In the genomic region with DNA sequence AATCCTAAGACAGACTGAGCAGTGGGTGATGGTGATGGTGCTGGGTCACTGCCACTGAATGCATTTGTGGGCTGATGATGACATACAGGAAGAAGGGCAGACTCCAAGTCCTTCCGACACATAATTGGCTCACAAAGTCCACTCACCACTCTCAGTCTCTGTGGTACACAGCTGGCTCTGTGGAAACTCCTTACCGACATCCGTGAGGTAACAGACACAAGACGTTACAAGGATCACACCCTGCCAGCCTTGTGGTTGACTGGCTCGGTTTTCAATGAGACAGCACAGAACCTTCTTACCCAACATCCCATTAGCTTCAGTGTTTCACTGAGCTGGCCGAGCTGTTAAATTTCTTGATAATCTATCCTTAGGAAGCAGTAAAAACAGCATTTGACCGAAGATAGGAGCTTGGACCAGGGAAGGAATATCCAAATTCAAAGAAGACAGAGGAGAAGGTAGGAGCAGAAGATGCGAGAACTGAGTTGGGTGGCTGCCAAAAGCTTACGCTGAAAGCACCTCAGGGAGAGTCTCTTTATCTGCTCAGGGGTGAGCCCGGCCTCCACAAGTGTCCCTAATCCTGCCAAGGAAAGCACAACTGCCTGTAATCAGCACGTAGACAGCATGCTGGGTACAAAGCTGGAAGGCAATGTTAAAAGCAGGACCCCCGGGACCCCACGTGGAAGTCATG, we compare ENCODE assay signal across 8 cellular contexts. TPM values are rescaled to one million over a fixed set of nuclear protein-coding genes. Genes with fewer than 3 reads are reported as not detected.
A peak's percentile ranks its signal among the peaks of the same experiment; 100 is the strongest.
DNase-seq lines count a peak whose midpoint lies in the region; ATAC-seq and TF ChIP-seq lines count a peak whose summit lies in the region.

No MANE protein-coding gene starts in this region.

- H3K27ac ChIP-seq in right cardiac atrium (ENCODE audit: low read length), result peak overlapping the region; percentile 94
- no peak overlapping the region for H3K27ac ChIP-seq in endodermal cell (ENCODE audit: low read depth, low read length)

- H3K9me3 ChIP-seq in right cardiac atrium (ENCODE audit: control insufficient read depth, low read length) (no peaks in the 10 kb centered on the region), endodermal cell (ENCODE audit: control insufficient read depth, low read length) (no peaks in the 10 kb centered on the region)

- peaks cover 2% of the 10 kb centered on the region for H3K36me3 Mint-ChIP-seq in activated naive CD8-positive, alpha-beta T cell
- peaks cover 72% of the 10 kb centered on the region for H3K36me3 Mint-ChIP-seq in stimulated activated memory B cell treated with anti-CD40 and anti-IgM and Interleukin-4, amounts not matched to agents 10 μg/mL and 1 μg/mL and 100 μg/mL, for 72 hours
- peaks cover 50% of the 10 kb centered on the region for H3K36me3 Mint-ChIP-seq in endodermal cell (ENCODE audit: low read depth)

- peaks cover 5% of the 10 kb centered on the region for H3K4me1 ChIP-seq in right cardiac atrium (ENCODE audit: control insufficient read depth, insufficient read depth, low read length)
- peaks cover 4% of the 10 kb centered on the region for H3K4me1 ChIP-seq in endodermal cell (ENCODE audit: control insufficient read depth, insufficient read depth, low read length)

- no peak for TF ChIP-seq CTCF in endodermal cell (conservative IDR thresholded peaks at IDR 0.05)
- no peak for TF ChIP-seq CTCF in GM10266 (IDR thresholded peaks at IDR 0.05; ENCODE audit: control insufficient read depth, insufficient read depth, low read depth, missing control alignments)

- intact Hi-C loops in right cardiac atrium (cut with DNase I), result loop anchor here in 2 of 4 donors (5.0 to 10.0 kb wide), 3 partner anchors 34 to 161 kb away; no protein-coding TSS in a partner anchor

- no peaks in the 10 kb centered on the region for H3K9me3 Mint-ChIP-seq in activated naive CD8-positive, alpha-beta T cell (ENCODE audit: low read depth)
- H3K9me3 Mint-ChIP-seq in stimulated activated memory B cell treated with anti-CD40 and anti-IgM and Interleukin-4, amounts not matched to agents 10 μg/mL and 1 μg/mL and 100 μg/mL, for 72 hours, result no peaks in the 10 kb centered on the region
- no peaks in the 10 kb centered on the region for H3K9me3 Mint-ChIP-seq in endodermal cell

- H3K4me1 Mint-ChIP-seq in activated naive CD8-positive, alpha-beta T cell (ENCODE audit: low read depth), result peaks cover 48% of the 10 kb centered on the region
- peaks cover 36% of the 10 kb centered on the region for H3K4me1 Mint-ChIP-seq in stimulated activated memory B cell treated with anti-CD40 and anti-IgM and Interleukin-4, amounts not matched to agents 10 μg/mL and 1 μg/mL and 100 μg/mL, for 72 hours
- peaks cover 2% of the 10 kb centered on the region for H3K4me1 Mint-ChIP-seq in endodermal cell

- H3K27me3 Mint-ChIP-seq in activated naive CD8-positive, alpha-beta T cell, result no peaks in the 10 kb centered on the region
- H3K27me3 Mint-ChIP-seq in stimulated activated memory B cell treated with anti-CD40 and anti-IgM and Interleukin-4, amounts not matched to agents 10 μg/mL and 1 μg/mL and 100 μg/mL, for 72 hours, result no peaks in the 10 kb centered on the region
- no peaks in the 10 kb centered on the region for H3K27me3 Mint-ChIP-seq in endodermal cell (ENCODE audit: insufficient read depth)

- H3K4me3 ChIP-seq in right cardiac atrium (ENCODE audit: low read length) (no peak overlapping the region), endodermal cell (ENCODE audit: low read length) (no peak overlapping the region)

- H3K27ac Mint-ChIP-seq in activated naive CD8-positive, alpha-beta T cell, result peak overlapping the region; percentile 93
- H3K27ac Mint-ChIP-seq in stimulated activated memory B cell treated with anti-CD40 and anti-IgM and Interleukin-4, amounts not matched to agents 10 μg/mL and 1 μg/mL and 100 μg/mL, for 72 hours, result peak overlapping the region; percentile 80
- H3K27ac Mint-ChIP-seq in endodermal cell, result no peak overlapping the region

- no peak overlapping the region for H3K9ac ChIP-seq in endodermal cell (ENCODE audit: extremely low read depth, low read length, poor library complexity, severe bottlenecking)

- peak; percentile 84 for DNase-seq in CD1c-positive myeloid dendritic cell (ENCODE audit: extremely low spot score)
- peak; percentile 99 for DNase-seq in NOMO-1 treated with DMSO at 0.1 percent for 48 hours (lab: John Stamatoyannopoulos, UW; ENCODE audit: unreplicated experiment)
- peak in 2 of 3 donors; percentile 76 to 77 for DNase-seq in right cardiac atrium
- DNase-seq in endodermal cell, result no peak
- no peak for DNase-seq in GM10266 (ENCODE audit: extremely low spot score)

- H3K36me3 ChIP-seq in endodermal cell (ENCODE audit: control insufficient read depth, insufficient read depth, low read length), result peaks cover 73% of the 10 kb centered on the region

- H3K4me3 Mint-ChIP-seq in activated naive CD8-positive, alpha-beta T cell, result peak overlapping the region; percentile 79
- H3K4me3 Mint-ChIP-seq in stimulated activated memory B cell treated with anti-CD40 and anti-IgM and Interleukin-4, amounts not matched to agents 10 μg/mL and 1 μg/mL and 100 μg/mL, for 72 hours, result no peak overlapping the region
- no peak overlapping the region for H3K4me3 Mint-ChIP-seq in endodermal cell

- WGBS in right cardiac atrium, result 21% methylated on average over 13 of the region's 13 CpGs
- WGBS in endodermal cell (ENCODE audit: insufficient coverage in 1 of 2, insufficient read length in 1 of 2), 2 experiments, result 93 to 94% methylated on average over 11 to 13 of the region's 13 CpGs

- ATAC-seq in right cardiac atrium (peak; percentile 76 to 85), GM18868 (IDR thresholded peaks at IDR 0.05; ENCODE audit: unreplicated experiment) (no peak)
- peak; percentile 56 for ATAC-seq in stimulated activated memory B cell treated with anti-CD40 and anti-IgM and Interleukin-4, amounts not matched to agents 10 μg/mL and 1 μg/mL and 100 μg/mL, for 72 hours

- no peaks in the 10 kb centered on the region for H3K27me3 ChIP-seq in right cardiac atrium (ENCODE audit: control insufficient read depth, insufficient read depth)
- no peaks in the 10 kb centered on the region for H3K27me3 ChIP-seq in endodermal cell (ENCODE audit: control insufficient read depth, insufficient read depth, low read length, poor library complexity, severe bottlenecking)

RNA-seq across cellular contexts. Expression of a gene that starts 5.5 kb away (rescaled TPM):
- total RNA-seq in right cardiac atrium (100 to 1,000 TPM; 461 to 558 (median 512) TPM), endodermal cell (10 to 100 TPM; 61.6 to 77.1 TPM)
- polyA plus RNA-seq in right cardiac atrium, result 473 TPM
- 64.6 TPM for polyA plus RNA-seq in endodermal cell (2013, experiment 1 of 2)
- 58.4 TPM for polyA plus RNA-seq in endodermal cell (2013, experiment 2 of 2)

RNA-seq across cellular contexts. Expression of a gene that starts 10.1 kb away (rescaled TPM):
- total RNA-seq in right cardiac atrium (10 to 100 TPM; 44.7 to 58.8 (median 57.2) TPM), endodermal cell (10 to 100 TPM; 17.0 to 20.3 TPM)
- polyA plus RNA-seq in right cardiac atrium, result 36.7 TPM
- 18.8 TPM for polyA plus RNA-seq in endodermal cell (2013, experiment 1 of 2)
- polyA plus RNA-seq in endodermal cell (2013, experiment 2 of 2), result 16.4 TPM

RNA-seq across cellular contexts. Expression of a gene that starts 10.3 kb away (rescaled TPM):
- total RNA-seq in right cardiac atrium (10 to 100 TPM; 24.1 to 28.5 (median 25.6) TPM), endodermal cell (10 to 100 TPM; 31.3 to 39.9 TPM)
- polyA plus RNA-seq in right cardiac atrium, result 32.5 TPM
- 32.3 TPM for polyA plus RNA-seq in endodermal cell (2013, experiment 1 of 2)
- polyA plus RNA-seq in endodermal cell (2013, experiment 2 of 2), result 27.7 TPM

RNA-seq across cellular contexts. Expression of a gene that starts 20.8 kb away (rescaled TPM):
- total RNA-seq in right cardiac atrium, result 100 to 1,000 TPM in 1 of 4 donors, 10 to 100 TPM in 3; 79.0 to 113 (median 91.3) TPM
- polyA plus RNA-seq in right cardiac atrium, result 82.5 TPM
- total RNA-seq in endodermal cell, result 100 to 1,000 TPM; 255 to 307 TPM
- 314 TPM for polyA plus RNA-seq in endodermal cell (2013, experiment 1 of 2)
- polyA plus RNA-seq in endodermal cell (2013, experiment 2 of 2), result 252 TPM

RNA-seq across cellular contexts. Expression of a gene that starts 21.6 kb away (rescaled TPM):
- total RNA-seq in right cardiac atrium (10 to 100 TPM; 23.6 to 40.2 (median 31.5) TPM), endodermal cell (10 to 100 TPM; 29.3 to 33.3 TPM)
- polyA plus RNA-seq in right cardiac atrium, result 16.2 TPM
- polyA plus RNA-seq in endodermal cell (2013, experiment 1 of 2), result 22.3 TPM
- polyA plus RNA-seq in endodermal cell (2013, experiment 2 of 2), result 18.9 TPM

Comparison
In these comparisons a context has a peak if more than half of its experiments do, and no peak if none do; other contexts are left out.
1. DNase-seq: peak in CD1c-positive myeloid dendritic cell (single experiment), NOMO-1 treated with DMSO at 0.1 percent for 48 hours (single experiment) and right cardiac atrium (2 of 3); none in endodermal cell (single experiment) and GM10266 (single experiment).
2. RNA of a gene that starts 5.5 kb away (total RNA-seq): 461 to 558 TPM in right cardiac atrium; 61.6 to 77.1 TPM in endodermal cell; every median in the first group is over 4 times any median in the second.